ENCODE assay signal across 8 cellular contexts in genomic region chr11:94545641-94546470, GRCh38. TPM values are rescaled to one million over a fixed set of nuclear protein-coding genes. Genes with fewer than 3 reads are reported as not detected.
DNase-seq lines count a peak whose midpoint lies in the region; ATAC-seq and TF ChIP-seq lines count a peak whose summit lies in the region.
"Had no signal": no experiment of that assay in that cellular context is flagged by ENCODE, and none has a peak within 500 bp of the region (broad histone marks: within the 10 kb centered on the region; RNA-seq: fewer than 3 reads in every experiment).

No MANE protein-coding gene starts in this region.

- peaks cover 0 to 3% (median 0%) of the 10 kb centered on the region in 3 donors for H3K27me3 Mint-ChIP-seq in immature natural killer cell (ENCODE audit: low read depth in 3 of 3)

- CTCF ChIA-PET in OCI-LY7 (lab: Charles Lee; ENCODE audit: unreplicated experiment), result no interaction called here

- no peaks in the 10 kb centered on the region for H4K20me1 ChIP-seq in OCI-LY7 (ENCODE audit: insufficient read depth, low read length)

- no peaks in the 10 kb centered on the region for H3K79me2 ChIP-seq in OCI-LY7 (ENCODE audit: insufficient read depth, low read depth, low read length)

- POLR2A ChIA-PET in OCI-LY7 (lab: Charles Lee), result no interaction called here

- TF ChIP-seq CTCF in AG10803 (conservative IDR thresholded peaks at IDR 0.05; ENCODE audit: low read length) (no peak), OCI-LY7 (conservative IDR thresholded peaks at IDR 0.05; ENCODE audit: low read length) (no peak)

- peak overlapping the region in 5 of 6 donors; percentile 24 to 64 (median 47) for H3K27ac Mint-ChIP-seq in immature natural killer cell

- H3K36me3 ChIP-seq in OCI-LY7 (ENCODE audit: insufficient read depth, low read length), result no peaks in the 10 kb centered on the region

- H3K4me3 ChIP-seq in AG10803 (ENCODE audit: low read length) (peak overlapping the region; percentile 67), OCI-LY7 (ENCODE audit: low read depth, low read length, poor library complexity, severe bottlenecking) (no peak overlapping the region)

- H3K27ac ChIP-seq in OCI-LY7 (ENCODE audit: low read depth, low read length, poor library complexity, severe bottlenecking), result no peak overlapping the region

- no peaks in the 10 kb centered on the region for H3K9me3 ChIP-seq in OCI-LY7 (ENCODE audit: low read length)

- no peak overlapping the region for H2AFZ ChIP-seq in OCI-LY7 (ENCODE audit: low read length)

- DNase-seq in AG10803 (ENCODE audit: low read depth) (no peak), OCI-LY7 (ENCODE audit: low spot score) (no peak), immature natural killer cell (no peak), T-helper 9 cell (no peak), NCI-H2107 (lab: John Stamatoyannopoulos, UW) (no peak)

- peaks cover 0 to 15% (median 0%) of the 10 kb centered on the region in 3 donors for H3K36me3 Mint-ChIP-seq in immature natural killer cell

- peaks cover 11% of the 10 kb centered on the region for H3K4me1 ChIP-seq in OCI-LY7 (ENCODE audit: insufficient read depth, low read length, poor library complexity, severe bottlenecking)

- no peak for ATAC-seq in GM21423 (IDR thresholded peaks at IDR 0.05; ENCODE audit: unreplicated experiment)

- H3K4me2 ChIP-seq in OCI-LY7 (ENCODE audit: low read length), result 0 out of 2 replicates have a peak overlapping the region, but pooled peaks have one; percentile 15

- no TSS peak for BruUV-seq in OCI-LY7 (replicated peaks; lab: Mats Ljungman, UMichigan)

- no peaks in the 10 kb centered on the region for H3K9me2 ChIP-seq in OCI-LY7 (ENCODE audit: insufficient read depth, low read length)

- H3K4me1 Mint-ChIP-seq in immature natural killer cell, result peaks cover 36 to 48% of the 10 kb centered on the region in 2 donors

- H3K4me3 Mint-ChIP-seq in immature natural killer cell, result peak overlapping the region; percentile 67 to 80 (median 76)

- H3K9me3 Mint-ChIP-seq in immature natural killer cell, result no peaks in the 10 kb centered on the region

- intact Hi-C loops in OCI-LY7 (cut with micrococcal nuclease; ENCODE audit: unreplicated experiment), result no loop called here

RNA-seq across cellular contexts. Expression of gene FUT4, which starts 2.1 kb away (rescaled TPM):
- total RNA-seq in OCI-LY7 (2014; rRNA removed; shearing (Covaris generic)), result 1.5 and 1.7 TPM in 2 replicates
- total RNA-seq in OCI-LY7 (2022), result 1.2 and 1.7 TPM in 2 replicates
- polyA plus RNA-seq in immature natural killer cell, result 1 to 10 TPM; 1.3 to 2.4 (median 1.4) TPM

RNA-seq across cellular contexts. Expression of gene PIWIL4, which starts 21.3 kb away (rescaled TPM):
- 0.22 TPM in 1 of 2 replicates, not detected in the other for total RNA-seq in OCI-LY7 (2014; rRNA removed; shearing (Covaris generic))
- total RNA-seq in OCI-LY7 (2022), result 0.15 TPM in 1 of 2 replicates, not detected in the other
- under 1 TPM in 1 of 3 donors, not detected in 2; 0.85 TPM for polyA plus RNA-seq in immature natural killer cell

RNA-seq across cellular contexts. Expression of gene C11orf97, which starts 33.6 kb away (rescaled TPM):
- not detected in 2 replicates for total RNA-seq in OCI-LY7 (2014; rRNA removed; shearing (Covaris generic))
- total RNA-seq in OCI-LY7 (2022), result not detected in 2 replicates
- polyA plus RNA-seq in immature natural killer cell, result not detected
- total RNA-seq: pulmonary artery endothelial cell, SK-MEL-5 had no signal

RNA-seq across cellular contexts. Expression of gene ANKRD49, which starts 52.1 kb away (rescaled TPM):
- 26.1 and 29.2 TPM in 2 replicates for total RNA-seq in OCI-LY7 (2014; rRNA removed; shearing (Covaris generic))
- total RNA-seq in OCI-LY7 (2022), result 26.8 and 28.8 TPM in 2 replicates
- 10 to 100 TPM; 19.4 to 26.4 (median 19.9) TPM for polyA plus RNA-seq in immature natural killer cell

RNA-seq across cellular contexts. Expression of gene MRE11, which starts 52.2 kb away (rescaled TPM):
- 42.6 and 44.4 TPM in 2 replicates for total RNA-seq in OCI-LY7 (2014; rRNA removed; shearing (Covaris generic))
- total RNA-seq in OCI-LY7 (2022), result 62.1 and 64.8 TPM in 2 replicates
- 10 to 100 TPM in 1 of 3 donors, 1 to 10 TPM in 2; 9.1 to 20.1 (median 9.6) TPM for polyA plus RNA-seq in immature natural killer cell
